Comparison of ENCODE assay signal across 1 cellular context in the genomic region with DNA sequence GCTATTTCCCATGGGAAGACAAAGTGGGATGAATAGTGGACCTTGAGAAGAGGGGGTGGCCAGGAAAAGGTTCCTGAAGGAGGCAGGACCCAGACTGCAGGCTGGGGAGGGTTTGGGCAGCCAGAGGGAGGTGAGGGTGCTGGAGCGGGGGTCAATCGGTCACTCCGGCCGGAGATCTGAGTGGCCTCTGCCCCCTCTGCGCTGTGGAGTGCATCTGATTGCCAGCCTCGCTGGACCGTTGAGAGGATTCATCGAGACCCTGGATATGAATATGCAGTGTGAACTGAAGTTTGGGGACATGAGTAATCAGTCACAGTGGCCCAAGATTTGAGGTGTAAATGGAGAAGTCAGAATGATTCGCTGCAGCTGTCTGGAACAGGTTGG.
TF ChIP-seq lines count a peak whose summit lies in the region.

No MANE protein-coding gene starts in this region.

TF ChIP-seq in endothelial cell of umbilical vein, 7 proteins besides CTCF, POLR2A, EP300 and RAD21:
- no peak for TF ChIP-seq EZH2 (IDR thresholded peaks at IDR 0.05; ENCODE audit: borderline replicate concordance, low read depth, low read length, severe bottlenecking)
- no peak for TF ChIP-seq MYC (IDR thresholded peaks at IDR 0.05; ENCODE audit: low read depth, low read length)
- TF ChIP-seq GATA2 (IDR thresholded peaks at IDR 0.05; ENCODE audit: insufficient read depth, insufficient read length, low read depth, low read length): no peak
- no peak for TF ChIP-seq FOS (IDR thresholded peaks at IDR 0.05; ENCODE audit: borderline replicate concordance, insufficient read depth, low read length)
- TF ChIP-seq, protein P1, sequence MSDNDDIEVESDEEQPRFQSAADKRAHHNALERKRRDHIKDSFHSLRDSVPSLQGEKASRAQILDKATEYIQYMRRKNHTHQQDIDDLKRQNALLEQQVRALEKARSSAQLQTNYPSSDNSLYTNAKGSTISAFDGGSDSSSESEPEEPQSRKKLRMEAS (IDR thresholded peaks at IDR 0.05; ENCODE audit: insufficient read depth, insufficient read length): no peak
- TF ChIP-seq JUN (IDR thresholded peaks at IDR 0.05; ENCODE audit: borderline replicate concordance, insufficient read depth, insufficient read length, low read depth): no peak
- no peak for TF ChIP-seq POLR2AphosphoS5 (IDR thresholded peaks at IDR 0.05; ENCODE audit: insufficient read depth, low read depth, low read length)
